8 cellular contexts compared by ENCODE assay signal in the genomic region with DNA sequence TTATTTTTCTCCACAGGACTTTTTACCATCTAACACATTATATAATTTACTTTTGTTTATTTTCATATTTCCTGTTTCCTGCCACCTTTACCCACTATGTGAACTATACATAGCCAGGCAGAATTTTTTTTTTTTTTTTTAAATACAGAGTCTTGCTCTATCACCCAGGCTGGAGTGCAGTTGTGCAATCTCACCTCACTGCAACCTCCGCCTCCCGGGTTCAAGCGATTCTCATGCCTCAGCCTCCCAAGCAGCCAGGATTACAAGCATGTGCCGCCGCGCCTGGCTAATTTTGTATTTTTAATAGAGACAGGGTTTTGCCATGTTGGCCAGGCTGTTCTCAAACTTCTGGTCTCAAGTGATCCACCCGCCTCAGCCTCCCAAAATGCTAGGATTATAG. TPM values are rescaled to one million over a fixed set of nuclear protein-coding genes. Genes with fewer than 3 reads are reported as not detected.
DNase-seq lines count a peak whose midpoint lies in the region; TF ChIP-seq lines count a peak whose summit lies in the region.
"Not testable (repeated sequence)": the region's sequence is repeated elsewhere in the genome, so short reads cannot be mapped to it uniquely, and the experiment has no call there.

No MANE protein-coding gene starts in this region.

- DNase-seq in NCI-H69 (lab: John Stamatoyannopoulos, UW): peak; percentile 22
- peak; percentile 70 for DNase-seq in colonic mucosa
- not testable (repeated sequence) for DNase-seq in hepatocyte (ENCODE audit: low spot score); smooth muscle cell (lab: John Stamatoyannopoulos, UW; ENCODE audit: unreplicated experiment)

- H3K4me1 Mint-ChIP-seq in nephron: peaks cover 19% of the 10 kb centered on the region

- not testable (repeated sequence) for TF ChIP-seq RAD21 in liver (IDR thresholded peaks at IDR 0.05)

- peak overlapping the region in 2 of 11 experiments; percentile 7 to 24; a peak in 1 of 22 replicates for H3K9ac ChIP-seq in BLaER1 treated with 17β-estradiol and CSF1 and Interleukin-3, amounts not matched to agents 10 nM and 100 nM
- H3K9ac ChIP-seq in colonic mucosa (ENCODE audit: low read depth in 2 of 2, low read length in 2 of 2) (peak overlapping the region; percentile 30 to 89), liver (ENCODE audit: low read depth in 1 of 2, low read length in 2 of 2) (peak overlapping the region in 1 of 2 donors; percentile 80)
- not testable (repeated sequence) for H3K9ac ChIP-seq in smooth muscle cell (ENCODE audit: low read depth)

- not testable (repeated sequence) for H3K4me3 ChIP-seq in BLaER1 treated with 17β-estradiol and CSF1 and Interleukin-3, amounts not matched to agents 10 nM and 100 nM; hepatocyte
- H3K4me3 ChIP-seq in colonic mucosa (peak overlapping the region; percentile 27), liver (ENCODE audit: low read depth in 1 of 3, low read length in 3 of 3) (peak overlapping the region; percentile 26 to 60 (median 58)), smooth muscle cell (peak overlapping the region; percentile 13)

- peak overlapping the region in 6 of 11 experiments; percentile 25 to 47 (median 35); a peak in 10 of 22 replicates for H3K4me2 ChIP-seq in BLaER1 treated with 17β-estradiol and CSF1 and Interleukin-3, amounts not matched to agents 10 nM and 100 nM
- H3K4me2 ChIP-seq in hepatocyte: peak overlapping the region; percentile 71
- not testable (repeated sequence) for H3K4me2 ChIP-seq in smooth muscle cell

- TF ChIP-seq CTCF in VCaP (conservative IDR thresholded peaks at IDR 0.05); colonic mucosa (IDR thresholded peaks at IDR 0.05); hepatocyte (IDR thresholded peaks at IDR 0.05; ENCODE audit: poor library complexity); liver (IDR thresholded peaks at IDR 0.05; ENCODE audit: low read depth, low read length, missing input control); nephron (IDR thresholded peaks at IDR 0.05; ENCODE audit: unreplicated experiment in 3 of 3); smooth muscle cell (IDR thresholded peaks at IDR 0.05; ENCODE audit: borderline replicate concordance, insufficient read depth, poor library complexity, severe bottlenecking): not testable (repeated sequence)

- H3K79me2 ChIP-seq in hepatocyte: peaks cover 31% of the 10 kb centered on the region
- not testable (repeated sequence) for H3K79me2 ChIP-seq in smooth muscle cell (ENCODE audit: low read depth)

- not testable (repeated sequence) for H3K9me2 ChIP-seq in hepatocyte (replicated peaks; ENCODE audit: insufficient read depth)

- intact Hi-C loops in colonic mucosa (cut with DNase I): not testable (repeated sequence)

- H3K27me3 ChIP-seq in BLaER1 treated with 17β-estradiol and CSF1 and Interleukin-3, amounts not matched to agents 10 nM and 100 nM; colonic mucosa; hepatocyte; liver (ENCODE audit: control insufficient read depth in 4 of 4, insufficient read depth in 4 of 4, low read length in 3 of 4); smooth muscle cell (ENCODE audit: low read depth): not testable (repeated sequence)

- H3F3A ChIP-seq in smooth muscle cell (ENCODE audit: low read depth): not testable (repeated sequence)

- H3K36me3 Mint-ChIP-seq in nephron (ENCODE audit: low read depth): not testable (repeated sequence)

- H3K9me3 Mint-ChIP-seq in nephron: not testable (repeated sequence)

- H2AFZ ChIP-seq in hepatocyte; smooth muscle cell (ENCODE audit: low read depth): not testable (repeated sequence)

- not testable (repeated sequence) for H3K27ac ChIP-seq in BLaER1 treated with 17β-estradiol and CSF1 and Interleukin-3, amounts not matched to agents 10 nM and 100 nM; smooth muscle cell (ENCODE audit: low read depth)
- peak overlapping the region; percentile 45 for H3K27ac ChIP-seq in VCaP
- peak overlapping the region; percentile 89 for H3K27ac ChIP-seq in colonic mucosa
- peak overlapping the region; percentile 94 for H3K27ac ChIP-seq in hepatocyte
- peak overlapping the region; percentile 29 to 36 for H3K27ac ChIP-seq in liver (ENCODE audit: low read depth in 1 of 2, low read length in 2 of 2)

- H4K20me1 ChIP-seq in BLaER1 treated with 17β-estradiol and CSF1 and Interleukin-3, amounts not matched to agents 10 nM and 100 nM; hepatocyte (ENCODE audit: insufficient read depth, poor library complexity, severe bottlenecking); smooth muscle cell (ENCODE audit: low read depth): not testable (repeated sequence)

- peaks cover 0 to 20% (median 0%) of the 10 kb centered on the region in 11 experiments; a peak in 4 of 22 replicates for H3K36me3 ChIP-seq in BLaER1 treated with 17β-estradiol and CSF1 and Interleukin-3, amounts not matched to agents 10 nM and 100 nM
- H3K36me3 ChIP-seq in colonic mucosa; hepatocyte (replicated peaks; ENCODE audit: insufficient read depth, low read depth); liver (ENCODE audit: control insufficient read depth in 4 of 4, insufficient read depth in 3 of 4, low read depth in 1 of 4, low read length in 3 of 4); smooth muscle cell (ENCODE audit: low read depth): not testable (repeated sequence)

- H3K4me3 Mint-ChIP-seq in nephron: peak overlapping the region in 1 of 3 experiments; percentile 46

- H3K4me1 ChIP-seq in BLaER1 treated with 17β-estradiol and CSF1 and Interleukin-3, amounts not matched to agents 10 nM and 100 nM: peaks cover 0 to 12% (median 8%) of the 10 kb centered on the region in 10 experiments; a peak in 16 of 20 replicates
- not testable (repeated sequence) for H3K4me1 ChIP-seq in colonic mucosa; smooth muscle cell (ENCODE audit: low read depth)
- H3K4me1 ChIP-seq in hepatocyte (ENCODE audit: insufficient read depth): peaks cover 11% of the 10 kb centered on the region
- H3K4me1 ChIP-seq in liver (ENCODE audit: control insufficient read depth in 4 of 4, insufficient read depth in 4 of 4, low read length in 3 of 4): peaks cover 12 to 59% (median 42%) of the 10 kb centered on the region in 4 donors

- not testable (repeated sequence) for H3K9me3 ChIP-seq in BLaER1 treated with 17β-estradiol and CSF1 and Interleukin-3, amounts not matched to agents 10 nM and 100 nM (replicated peaks in 1 of 11); colonic mucosa; hepatocyte (ENCODE audit: low read depth); liver (ENCODE audit: control insufficient read depth in 4 of 4, low read length in 3 of 4); smooth muscle cell (replicated peaks; ENCODE audit: low read depth)

- peak overlapping the region; percentile 95 to 99 (median 97) for H3K27ac Mint-ChIP-seq in nephron

- WGBS in hepatocyte (ENCODE audit: low lambda C conversion rate, missing lambda C conversion rate): 85% methylated on average over 7 of the region's 7 CpGs
- WGBS in liver: 29% methylated on average over 7 of the region's 7 CpGs
- whole genome bisulfite sequencing in smooth muscle cell (ENCODE audit: low lambda C conversion rate): 97% methylated on average over 7 of the region's 7 CpGs

- H3K27me3 Mint-ChIP-seq in nephron (ENCODE audit: low read depth): not testable (repeated sequence)

TF ChIP-seq in liver, 16 proteins besides CTCF, POLR2A, EP300 and RAD21:
- TF ChIP-seq RXRA (IDR thresholded peaks at IDR 0.05) (peak; percentile 19 to 25), HNF4A (conservative IDR thresholded peaks at IDR 0.05) (peak in 1 of 2 donors; percentile 6)

RNA-seq across cellular contexts. Expression of a gene that starts 24.2 kb away (rescaled TPM):
- total RNA-seq in colonic mucosa (100 to 1,000 TPM; 130 to 153 TPM), hepatocyte (57.2 and 71.0 TPM in 2 replicates), liver (100 to 1,000 TPM in 1 of 2 donors, 10 to 100 TPM in 1; 38.1 to 276 TPM), smooth muscle cell (9.1 and 9.9 TPM in 2 replicates)
- polyA plus RNA-seq in hepatocyte (18.5 and 25.1 TPM in 2 replicates), liver (10 to 100 TPM; 53.4 to 99.5 TPM), smooth muscle cell (8.1 and 9.8 TPM in 2 replicates)

RNA-seq across cellular contexts. Expression of a gene that starts 24.2 kb away (rescaled TPM):
- total RNA-seq in colonic mucosa: 1 to 10 TPM; 1.4 to 2.8 TPM
- total RNA-seq in hepatocyte: 6.1 and 7.1 TPM in 2 replicates
- 3.9 and 4.1 TPM in 2 replicates for polyA plus RNA-seq in hepatocyte
- 1 to 10 TPM; 2.4 to 2.8 TPM for total RNA-seq in liver
- 1 to 10 TPM; 1.0 to 1.8 TPM for polyA plus RNA-seq in liver
- 6.4 and 20.6 TPM in 2 replicates for total RNA-seq in smooth muscle cell
- 3.7 and 6.5 TPM in 2 replicates for polyA plus RNA-seq in smooth muscle cell

RNA-seq across cellular contexts. Expression of a gene that starts 44.8 kb away (rescaled TPM):
- total RNA-seq in colonic mucosa (10 to 100 TPM; 21.6 to 23.5 TPM), hepatocyte (18.7 and 29.5 TPM in 2 replicates), liver (10 to 100 TPM; 12.6 to 17.1 TPM), smooth muscle cell (9.6 and 16.8 TPM in 2 replicates)
- polyA plus RNA-seq in hepatocyte (21.8 and 24.7 TPM in 2 replicates), liver (10 to 100 TPM; 19.9 to 33.7 TPM), smooth muscle cell (18.2 and 22.3 TPM in 2 replicates)

RNA-seq across cellular contexts. Expression of a gene that starts 45.0 kb away (rescaled TPM):
- 1 to 10 TPM; 3.0 to 5.6 TPM for total RNA-seq in colonic mucosa
- 2.3 and 3.3 TPM in 2 replicates for total RNA-seq in hepatocyte
- 0.77 and 2.0 TPM in 2 replicates for polyA plus RNA-seq in hepatocyte
- total RNA-seq in liver: 1 to 10 TPM; 1.4 to 1.5 TPM
- polyA plus RNA-seq in liver: under 1 TPM; 0.79 to 0.96 TPM
- total RNA-seq in smooth muscle cell: 2.7 and 4.7 TPM in 2 replicates
- 3.9 and 6.3 TPM in 2 replicates for polyA plus RNA-seq in smooth muscle cell
